Comparison of ENCODE assay signal across 1 cellular context in genomic region chr17:81814748-81815645, GRCh38.
TF ChIP-seq lines count a peak whose summit lies in the region.

No MANE protein-coding gene starts in this region.

TF ChIP-seq in HepG2, 621 proteins besides CTCF, POLR2A, EP300 and RAD21 (continued from another document and continues in another):
- TF ChIP-seq ARID4A (CRISPR knock-in tag; IDR thresholded peaks at IDR 0.05; ENCODE audit: borderline replicate concordance) (peak; percentile 18; the same call in 1 of the 2 replicates), ZGPAT (CRISPR knock-in tag; IDR thresholded peaks at IDR 0.05) (peak; percentile 69), MATR3 (CRISPR knock-in tag; IDR thresholded peaks at IDR 0.05) (no peak), ZNF430 (CRISPR knock-in tag; IDR thresholded peaks at IDR 0.05) (peak; percentile 57; the same call in 1 of the 2 replicates), SAP130 (CRISPR knock-in tag; IDR thresholded peaks at IDR 0.05; ENCODE audit: low read depth) (peak; percentile 81), HNF4A (CRISPR knock-in tag; IDR thresholded peaks at IDR 0.05) (no peak), MYC (CRISPR knock-in tag; IDR thresholded peaks at IDR 0.05; ENCODE audit: borderline replicate concordance) (peak; percentile 76), KDM4B (CRISPR knock-in tag; IDR thresholded peaks at IDR 0.05) (peak; percentile 47; the same call in 1 of the 2 replicates), ZNF605 (CRISPR knock-in tag; IDR thresholded peaks at IDR 0.05) (peak; percentile 70; the same call in 1 of the 2 replicates), ZBTB46 (CRISPR knock-in tag; IDR thresholded peaks at IDR 0.05; ENCODE audit: borderline replicate concordance) (peak; percentile 76; the same call in 1 of the 2 replicates), ARNTL (CRISPR knock-in tag; IDR thresholded peaks at IDR 0.05) (peak; percentile 71), FOXA1 (IDR thresholded peaks at IDR 0.05) (no peak), FOXA1 (CRISPR knock-in tag; IDR thresholded peaks at IDR 0.05) (peak; percentile 52; the same call in 1 of the 2 replicates), PATZ1 (CRISPR knock-in tag; IDR thresholded peaks at IDR 0.05) (peak; percentile 99), ZNF331 (CRISPR knock-in tag; IDR thresholded peaks at IDR 0.05) (peak; percentile 22; the same call in 1 of the 2 replicates), TBX2 (CRISPR knock-in tag; IDR thresholded peaks at IDR 0.05; ENCODE audit: borderline replicate concordance) (peak; percentile 82), ZBTB40 (IDR thresholded peaks at IDR 0.05) (no peak), ZBTB40 (CRISPR knock-in tag; IDR thresholded peaks at IDR 0.05) (peak; percentile 42; the same call in 1 of the 2 replicates), ZNF687 (CRISPR knock-in tag; IDR thresholded peaks at IDR 0.05) (peak; percentile 87), ARNT2 (CRISPR knock-in tag; IDR thresholded peaks at IDR 0.05; ENCODE audit: low read depth) (peak; percentile 87; the same call in 1 of the 2 replicates), ZBTB43 (CRISPR knock-in tag; conservative IDR thresholded peaks at IDR 0.05) (0 out of 2 replicates have a peak, but pooled peaks have one; percentile 58), SPEN (CRISPR knock-in tag; IDR thresholded peaks at IDR 0.05; ENCODE audit: low read depth) (0 out of 2 replicates have a peak, but pooled peaks have one; percentile 41), MXD3 (CRISPR knock-in tag; IDR thresholded peaks at IDR 0.05) (0 out of 2 replicates have a peak, but pooled peaks have one; percentile 55), CREM (IDR thresholded peaks at IDR 0.05) (0 out of 2 replicates have a peak, but pooled peaks have one; percentile 36), CREM (CRISPR knock-in tag; IDR thresholded peaks at IDR 0.05) (no peak), ZNF691 (CRISPR knock-in tag; IDR thresholded peaks at IDR 0.05; ENCODE audit: borderline replicate concordance, low read depth) (0 out of 2 replicates have a peak, but pooled peaks have one; percentile 34)
